Comparison of ENCODE assay signal across 2 cellular contexts in the genomic region with DNA sequence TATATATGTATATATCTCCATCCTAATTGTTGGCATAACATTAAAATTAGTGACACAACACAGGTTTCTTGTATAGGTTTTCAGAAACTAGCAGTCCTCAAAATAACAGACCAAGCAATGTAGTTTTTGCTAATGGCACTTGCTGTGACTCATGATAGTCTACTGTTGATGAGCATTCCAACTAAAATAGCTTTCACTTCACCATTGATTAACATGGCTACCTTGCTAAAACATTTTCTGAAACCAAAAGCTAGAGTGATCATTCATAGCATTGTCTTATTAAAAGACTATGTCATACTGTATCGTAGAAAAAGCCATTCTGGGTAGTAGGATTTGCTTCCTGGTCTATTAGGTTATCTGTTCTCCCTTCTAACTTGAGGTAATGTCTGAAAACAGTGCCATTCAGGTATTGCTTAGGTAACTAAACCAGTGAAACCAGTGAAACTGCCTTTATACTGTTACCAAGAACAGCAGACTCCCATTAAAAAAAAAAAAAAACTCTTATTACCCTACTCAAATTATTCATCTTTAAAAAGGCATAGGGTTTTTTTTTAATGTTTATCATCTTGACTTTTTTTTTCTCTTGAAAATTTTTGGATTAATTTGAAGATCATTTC.
TF ChIP-seq lines count a peak whose summit lies in the region.

No MANE protein-coding gene starts in this region.

TF ChIP-seq in IMR-90, 13 proteins besides CTCF, POLR2A, EP300 and RAD21:
- TF ChIP-seq FOS (IDR thresholded peaks at IDR 0.05; ENCODE audit: low read depth, low read length) (no peak), MAZ (IDR thresholded peaks at IDR 0.05; ENCODE audit: borderline replicate concordance, low read depth, low read length) (no peak), RFX5 (IDR thresholded peaks at IDR 0.05; ENCODE audit: low read depth, low read length) (no peak), RCOR1 (IDR thresholded peaks at IDR 0.05; ENCODE audit: insufficient replicate concordance, low read length) (no peak), CHD1 (IDR thresholded peaks at IDR 0.05; ENCODE audit: low read depth, low read length) (no peak), NFE2L2 (IDR thresholded peaks at IDR 0.05; ENCODE audit: low read depth, low read length) (no peak), MXI1 (IDR thresholded peaks at IDR 0.05; ENCODE audit: borderline replicate concordance, low read depth, low read length) (no peak), SMC3 (IDR thresholded peaks at IDR 0.05; ENCODE audit: low read depth, low read length) (no peak), BHLHE40 (IDR thresholded peaks at IDR 0.05; ENCODE audit: low read depth, low read length) (no peak), MAFK (IDR thresholded peaks at IDR 0.05; ENCODE audit: low read depth, low read length) (no peak), CEBPB (IDR thresholded peaks at IDR 0.05; ENCODE audit: low read depth, low read length) (no peak)
- TF ChIP-seq, protein P1, sequence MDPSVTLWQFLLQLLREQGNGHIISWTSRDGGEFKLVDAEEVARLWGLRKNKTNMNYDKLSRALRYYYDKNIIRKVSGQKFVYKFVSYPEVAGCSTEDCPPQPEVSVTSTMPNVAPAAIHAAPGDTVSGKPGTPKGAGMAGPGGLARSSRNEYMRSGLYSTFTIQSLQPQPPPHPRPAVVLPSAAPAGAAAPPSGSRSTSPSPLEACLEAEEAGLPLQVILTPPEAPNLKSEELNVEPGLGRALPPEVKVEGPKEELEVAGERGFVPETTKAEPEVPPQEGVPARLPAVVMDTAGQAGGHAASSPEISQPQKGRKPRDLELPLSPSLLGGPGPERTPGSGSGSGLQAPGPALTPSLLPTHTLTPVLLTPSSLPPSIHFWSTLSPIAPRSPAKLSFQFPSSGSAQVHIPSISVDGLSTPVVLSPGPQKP (IDR thresholded peaks at IDR 0.05; ENCODE audit: borderline replicate concordance, low read depth, low read length): no peak
- TF ChIP-seq, protein P2, sequence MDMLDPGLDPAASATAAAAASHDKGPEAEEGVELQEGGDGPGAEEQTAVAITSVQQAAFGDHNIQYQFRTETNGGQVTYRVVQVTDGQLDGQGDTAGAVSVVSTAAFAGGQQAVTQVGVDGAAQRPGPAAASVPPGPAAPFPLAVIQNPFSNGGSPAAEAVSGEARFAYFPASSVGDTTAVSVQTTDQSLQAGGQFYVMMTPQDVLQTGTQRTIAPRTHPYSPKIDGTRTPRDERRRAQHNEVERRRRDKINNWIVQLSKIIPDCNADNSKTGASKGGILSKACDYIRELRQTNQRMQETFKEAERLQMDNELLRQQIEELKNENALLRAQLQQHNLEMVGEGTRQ (IDR thresholded peaks at IDR 0.05; ENCODE audit: low read depth, low read length): no peak

TF ChIP-seq in GM12878, 131 proteins besides CTCF, POLR2A, EP300 and RAD21:
- TF ChIP-seq ZNF207 (IDR thresholded peaks at IDR 0.05; ENCODE audit: borderline replicate concordance) (no peak), ETV6 (conservative IDR thresholded peaks at IDR 0.05 in 1 of 2, IDR thresholded peaks at IDR 0.05 in 1 of 2; ENCODE audit: borderline replicate concordance in 1 of 2, low read depth in 1 of 2) (no peak), NFXL1 (IDR thresholded peaks at IDR 0.05; ENCODE audit: borderline replicate concordance) (no peak), ZZZ3 (IDR thresholded peaks at IDR 0.05; ENCODE audit: control insufficient read depth, insufficient read length, low read depth) (no peak)
TF ChIP-seq in GM12878: peak in this region for 0.
